In genomic region chr16:28192811-28193529, GRCh38 we compare ENCODE assay signal across 8 cellular contexts. TPM values are rescaled to one million over a fixed set of nuclear protein-coding genes. Genes with fewer than 3 reads are reported as not detected.
DNase-seq lines count a peak whose midpoint lies in the region; ATAC-seq and TF ChIP-seq lines count a peak whose summit lies in the region.

No MANE protein-coding gene starts in this region.

- intact Hi-C loops in Caco-2 (cut with micrococcal nuclease; ENCODE audit: unreplicated experiment) = no loop called here

- peaks cover 19% of the 10 kb centered on the region for H3K36me3 Mint-ChIP-seq in T-cell
- H3K36me3 Mint-ChIP-seq in activated naive CD8-positive, alpha-beta T cell treated with anti-CD3 and anti-CD28 coated beads, Interleukin-2, amount 10 ng/mL, durations not matched to agents 7 days and 5 days = peaks cover 21% of the 10 kb centered on the region
- peaks cover 11% of the 10 kb centered on the region for H3K36me3 Mint-ChIP-seq in Caco-2 (ENCODE audit: insufficient read depth, unreplicated experiment)

- H3K4me1 Mint-ChIP-seq in T-cell (peaks cover 88 to 92% (median 91%) of the 10 kb centered on the region in 3 donors), Caco-2 (ENCODE audit: low read depth, unreplicated experiment) (peaks cover 8% of the 10 kb centered on the region)
- peaks cover 81% of the 10 kb centered on the region for H3K4me1 Mint-ChIP-seq in activated naive CD8-positive, alpha-beta T cell treated with anti-CD3 and anti-CD28 coated beads, Interleukin-2, amount 10 ng/mL, durations not matched to agents 7 days and 5 days

- H3K9me3 Mint-ChIP-seq in T-cell (no peaks in the 10 kb centered on the region), Caco-2 (ENCODE audit: unreplicated experiment) (no peaks in the 10 kb centered on the region)
- H3K9me3 Mint-ChIP-seq in activated naive CD8-positive, alpha-beta T cell treated with anti-CD3 and anti-CD28 coated beads, Interleukin-2, amount 10 ng/mL, durations not matched to agents 7 days and 5 days = no peaks in the 10 kb centered on the region

- peaks cover 2% of the 10 kb centered on the region for H3K36me3 ChIP-seq in Caco-2 (ENCODE audit: control insufficient read depth, insufficient read depth, low read length)

- peaks cover 12% of the 10 kb centered on the region; the same call in 1 of the 2 replicates for H3K4me1 ChIP-seq in Caco-2

- no peaks in the 10 kb centered on the region for H3K27me3 ChIP-seq in Caco-2 (replicated peaks; ENCODE audit: control insufficient read depth, insufficient read depth, low read length)

- ATAC-seq in HG02759 (IDR thresholded peaks at IDR 0.05; ENCODE audit: unreplicated experiment) (peak; percentile 68), T-cell (replicated peaks in 1 of 4) (peak; percentile 87 to 94 (median 93))
- peak; percentile 88 for ATAC-seq in activated naive CD8-positive, alpha-beta T cell treated with anti-CD3 and anti-CD28 coated beads, Interleukin-2, amount 10 ng/mL, durations not matched to agents 7 days and 5 days (ENCODE audit: low read depth)

- H3K9me3 ChIP-seq in Caco-2 = no peaks in the 10 kb centered on the region

- H3K27me3 Mint-ChIP-seq in T-cell (no peaks in the 10 kb centered on the region), Caco-2 (ENCODE audit: insufficient read depth, unreplicated experiment) (no peaks in the 10 kb centered on the region)
- H3K27me3 Mint-ChIP-seq in activated naive CD8-positive, alpha-beta T cell treated with anti-CD3 and anti-CD28 coated beads, Interleukin-2, amount 10 ng/mL, durations not matched to agents 7 days and 5 days = no peaks in the 10 kb centered on the region

- DNase-seq in T-cell (peak; percentile 51 to 89 (median 82)), NCI-H82 treated with DMSO at 0.1 percent for 48 hours (lab: John Stamatoyannopoulos, UW; ENCODE audit: unreplicated experiment) (no peak), amniotic stem cell (lab: John Stamatoyannopoulos, UW) (no peak), Caco-2 (no peak)
- DNase-seq in activated naive CD8-positive, alpha-beta T cell treated with anti-CD3 and anti-CD28 coated beads, Interleukin-2, amount 10 ng/mL, durations not matched to agents 7 days and 5 days = peak; percentile 68
- DNase-seq in stimulated activated CD4-positive, alpha-beta T cell treated with anti-CD3 and anti-CD28 coated beads, Interleukin-2, amount 100 ng/mL, for 24 hours = peak; percentile 73 to 75

- H3K27ac Mint-ChIP-seq in T-cell = peak overlapping the region; percentile 96 to 98
- H3K27ac Mint-ChIP-seq in activated naive CD8-positive, alpha-beta T cell treated with anti-CD3 and anti-CD28 coated beads, Interleukin-2, amount 10 ng/mL, durations not matched to agents 7 days and 5 days = peak overlapping the region; percentile 94
- H3K27ac Mint-ChIP-seq in Caco-2 (ENCODE audit: unreplicated experiment) = no peak overlapping the region

- TF ChIP-seq CTCF in GM12872 (IDR thresholded peaks at IDR 0.05; ENCODE audit: insufficient read depth, low read depth, low read length) = peak; percentile 33
- no peak for TF ChIP-seq CTCF in Caco-2 (IDR thresholded peaks at IDR 0.05; ENCODE audit: insufficient read depth in 1 of 2, low read depth in 1 of 2, low read length in 1 of 2, severe bottlenecking in 1 of 2, unreplicated experiment in 1 of 2)

- POLR2A ChIA-PET in T-cell (lab: Charles Lee) = interaction anchor here in 1 of 2 donors (0.6 to 1.4 kb wide), 5 partner anchors 15 to 22 kb away, joined by 3 to 8 read pairs (median 3); no protein-coding TSS in a partner anchor
- POLR2A ChIA-PET in activated naive CD8-positive, alpha-beta T cell treated with anti-CD3 and anti-CD28 coated beads, Interleukin-2, amount 10 ng/mL, durations not matched to agents 7 days and 5 days (lab: Charles Lee) = interaction anchor here (0.6 to 5.8 kb wide), 9 partner anchors 8 to 52 kb away, joined by 3 to 71 read pairs (median 3); partner anchors contain the start of gene XPO6
- POLR2A ChIA-PET in Caco-2 (lab: Charles Lee) = no interaction called here

- H3K4me3 Mint-ChIP-seq in T-cell (peak overlapping the region; percentile 62 to 75 (median 74)), Caco-2 (ENCODE audit: unreplicated experiment) (no peak overlapping the region)
- peak overlapping the region; percentile 79 for H3K4me3 Mint-ChIP-seq in activated naive CD8-positive, alpha-beta T cell treated with anti-CD3 and anti-CD28 coated beads, Interleukin-2, amount 10 ng/mL, durations not matched to agents 7 days and 5 days

- CTCF ChIA-PET in T-cell (lab: Charles Lee) = interaction anchor here (0.7 to 2.9 kb wide), 9 partner anchors 9 to 106 kb away, joined by 3 to 16 read pairs (median 4); no protein-coding TSS in a partner anchor
- CTCF ChIA-PET in Caco-2 (lab: Charles Lee) = no interaction called here

- no peak overlapping the region for H3K4me3 ChIP-seq in Caco-2 (ENCODE audit: low read depth, low read length)

- BruUV-seq in Caco-2 (replicated peaks; lab: Mats Ljungman, UMichigan) = no TSS peak

RNA-seq across cellular contexts. Expression of gene XPO6, which starts 18.8 kb away (rescaled TPM):
- total RNA-seq in T-cell (100 to 1,000 TPM; 355 to 403 (median 391) TPM), Caco-2 (2022) (110 and 112 TPM in 2 replicates)
- 100 to 1,000 TPM; 261 to 280 TPM for total RNA-seq in activated naive CD8-positive, alpha-beta T cell treated with anti-CD3 and anti-CD28 coated beads, Interleukin-2, amount 10 ng/mL, durations not matched to agents 7 days and 5 days

Comparison
In these comparisons a context has a peak if more than half of its experiments do, and no peak if none do; other contexts are left out.
1. DNase-seq: peak in T-cell (34 of 34), activated naive CD8-positive, alpha-beta T cell treated with anti-CD3 and anti-CD28 coated beads, Interleukin-2, amount 10 ng/mL, durations not matched to agents 7 days and 5 days (single experiment) and stimulated activated CD4-positive, alpha-beta T cell treated with anti-CD3 and anti-CD28 coated beads, Interleukin-2, amount 100 ng/mL, for 24 hours (2 of 2); none in NCI-H82 treated with DMSO at 0.1 percent for 48 hours (single experiment), amniotic stem cell (single experiment) and Caco-2 (0 of 2).
2. Peak in every context shown above with its lines, with median percentiles within 50 percentile points of each other: ATAC-seq.